15 cellular contexts compared by ENCODE assay signal in the genomic region with DNA sequence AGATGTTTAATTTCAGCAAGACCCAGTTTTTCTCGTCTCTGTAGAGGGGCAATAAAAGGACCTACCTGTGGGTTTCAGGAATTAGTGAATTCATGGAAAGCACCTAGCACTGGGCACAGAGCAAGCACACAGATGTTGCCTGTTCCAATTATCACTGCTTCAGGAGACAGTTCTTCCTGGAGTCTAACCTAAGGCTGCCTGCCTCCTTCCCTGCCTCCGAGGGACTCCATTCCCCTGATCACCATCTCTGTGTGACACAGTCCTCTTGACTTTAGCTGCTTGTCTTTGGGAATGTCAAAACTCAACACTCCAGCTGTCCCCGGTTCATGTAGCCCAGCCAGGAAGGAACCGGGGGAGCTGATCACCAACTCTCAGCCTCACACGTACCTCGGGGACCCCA.
DNase-seq lines count a peak whose midpoint lies in the region; ATAC-seq and TF ChIP-seq lines count a peak whose summit lies in the region.
"Had no signal": no experiment of that assay in that cellular context is flagged by ENCODE, and none has a peak within 500 bp of the region (broad histone marks: within the 10 kb centered on the region; RNA-seq: fewer than 3 reads in every experiment).

No MANE protein-coding gene starts in this region.

- no peak overlapping the region for H3K27ac Mint-ChIP-seq in activated naive CD8-positive, alpha-beta T cell
- H3K27ac Mint-ChIP-seq in activated naive CD8-positive, alpha-beta T cell treated with anti-CD3 and anti-CD28 coated beads for 36 hours: no peak overlapping the region
- H3K27ac Mint-ChIP-seq in stimulated activated naive B cell treated with anti-CD40 and anti-IgM and Interleukin-4, amounts not matched to agents 10 μg/mL and 1 μg/mL and 100 μg/mL, for 72 hours: no peak overlapping the region

- no peak for TF ChIP-seq CTCF in Peyer's patch (IDR thresholded peaks at IDR 0.05)
- no peak for TF ChIP-seq CTCF in foreskin keratinocyte (conservative IDR thresholded peaks at IDR 0.05)
- TF ChIP-seq CTCF in tibial nerve (IDR thresholded peaks at IDR 0.05): no peak

- H3K27me3 ChIP-seq in Peyer's patch (no peaks in the 10 kb centered on the region), foreskin keratinocyte (no peaks in the 10 kb centered on the region), tibial nerve (no peaks in the 10 kb centered on the region)

- TF ChIP-seq POLR2A in Peyer's patch (IDR thresholded peaks at IDR 0.05) (no peak), tibial nerve (IDR thresholded peaks at IDR 0.05) (no peak)

- H3K4me3 ChIP-seq in Peyer's patch (peak overlapping the region in 2 of 4 donors; percentile 29 to 30), tibial nerve (no peak overlapping the region)
- H3K4me3 ChIP-seq: HAP-1, left ventricle myocardium inferior, spleen had no signal

- H3K27ac ChIP-seq in Peyer's patch (peak overlapping the region in 3 of 4 donors; percentile 48 to 91 (median 84)), foreskin keratinocyte (peak overlapping the region; percentile 40), tibial nerve (peak overlapping the region; percentile 32 to 92 (median 70))
- H3K27ac ChIP-seq: left ventricle myocardium inferior, spleen had no signal

- H3K4me1 Mint-ChIP-seq in activated naive CD8-positive, alpha-beta T cell (ENCODE audit: low read depth): peaks cover 12% of the 10 kb centered on the region
- peaks cover 11% of the 10 kb centered on the region for H3K4me1 Mint-ChIP-seq in activated naive CD8-positive, alpha-beta T cell treated with anti-CD3 and anti-CD28 coated beads for 36 hours
- H3K4me1 Mint-ChIP-seq in stimulated activated naive B cell treated with anti-CD40 and anti-IgM and Interleukin-4, amounts not matched to agents 10 μg/mL and 1 μg/mL and 100 μg/mL, for 72 hours: peaks cover 7 to 8% of the 10 kb centered on the region in 2 donors

- H3K4me1 ChIP-seq in Peyer's patch (peaks cover 0 to 25% (median 2%) of the 10 kb centered on the region in 4 donors), foreskin keratinocyte (peaks cover 32% of the 10 kb centered on the region), tibial nerve (peaks cover 0 to 60% (median 25%) of the 10 kb centered on the region in 4 donors)
- H3K4me1 ChIP-seq: HAP-1, left ventricle myocardium inferior had no signal

- no peaks in the 10 kb centered on the region for H3K9me3 ChIP-seq in Peyer's patch
- H3K9me3 ChIP-seq in tibial nerve: no peaks in the 10 kb centered on the region
- H3K9me3 ChIP-seq: HAP-1, left ventricle myocardium inferior, spleen had no signal

- peaks cover 18% of the 10 kb centered on the region for H3K27me3 Mint-ChIP-seq in activated naive CD8-positive, alpha-beta T cell
- peaks cover 82% of the 10 kb centered on the region for H3K27me3 Mint-ChIP-seq in activated naive CD8-positive, alpha-beta T cell treated with anti-CD3 and anti-CD28 coated beads for 36 hours
- H3K27me3 Mint-ChIP-seq in stimulated activated naive B cell treated with anti-CD40 and anti-IgM and Interleukin-4, amounts not matched to agents 10 μg/mL and 1 μg/mL and 100 μg/mL, for 72 hours: peaks cover 62 to 64% of the 10 kb centered on the region in 2 donors

- H3K36me3 ChIP-seq in Peyer's patch (no peaks in the 10 kb centered on the region), tibial nerve (no peaks in the 10 kb centered on the region)
- H3K36me3 ChIP-seq: HAP-1, left ventricle myocardium inferior, spleen had no signal

- DNase-seq in activated naive CD8-positive, alpha-beta T cell treated with anti-CD3 and anti-CD28 coated beads for 36 hours: no peak
- no peak for DNase-seq in Peyer's patch
- no peak for DNase-seq in foreskin keratinocyte
- no peak for DNase-seq in tibial nerve (ENCODE audit: low spot score in 2 of 2)
- DNase-seq in putamen (ENCODE audit: low spot score): no peak
- no peak for DNase-seq in NCI-H1436 treated with DMSO at 0.1 percent for 48 hours (lab: John Stamatoyannopoulos, UW)
- DNase-seq in stimulated activated naive B cell treated with anti-CD40 and anti-IgM and Interleukin-4, amounts not matched to agents 10 μg/mL and 1 μg/mL and 100 μg/mL, for 72 hours: no peak
- DNase-seq: activated CD4-positive, CD25-positive, alpha-beta regulatory T cell; dermis blood vessel endothelial cell; Kasumi-1; left ventricle myocardium inferior; NCI-H1694; spleen had no signal

- ATAC-seq in foreskin keratinocyte: no peak
- ATAC-seq in stimulated activated naive B cell treated with anti-CD40 and anti-IgM and Interleukin-4, amounts not matched to agents 10 μg/mL and 1 μg/mL and 100 μg/mL, for 72 hours (replicated peaks): no peak

- no peaks in the 10 kb centered on the region for H3K9me3 Mint-ChIP-seq in activated naive CD8-positive, alpha-beta T cell (ENCODE audit: low read depth)
- H3K9me3 Mint-ChIP-seq in activated naive CD8-positive, alpha-beta T cell treated with anti-CD3 and anti-CD28 coated beads for 36 hours: no peaks in the 10 kb centered on the region
- peaks cover 0 to 1% of the 10 kb centered on the region in 2 donors for H3K9me3 Mint-ChIP-seq in stimulated activated naive B cell treated with anti-CD40 and anti-IgM and Interleukin-4, amounts not matched to agents 10 μg/mL and 1 μg/mL and 100 μg/mL, for 72 hours

- peak overlapping the region; percentile 48 for H3K4me3 Mint-ChIP-seq in activated naive CD8-positive, alpha-beta T cell
- H3K4me3 Mint-ChIP-seq in activated naive CD8-positive, alpha-beta T cell treated with anti-CD3 and anti-CD28 coated beads for 36 hours: no peak overlapping the region
- no peak overlapping the region for H3K4me3 Mint-ChIP-seq in stimulated activated naive B cell treated with anti-CD40 and anti-IgM and Interleukin-4, amounts not matched to agents 10 μg/mL and 1 μg/mL and 100 μg/mL, for 72 hours

- no peak for TF ChIP-seq EP300 in tibial nerve (IDR thresholded peaks at IDR 0.05)

- H3K36me3 Mint-ChIP-seq in activated naive CD8-positive, alpha-beta T cell: no peaks in the 10 kb centered on the region
- no peaks in the 10 kb centered on the region for H3K36me3 Mint-ChIP-seq in activated naive CD8-positive, alpha-beta T cell treated with anti-CD3 and anti-CD28 coated beads for 36 hours
- no peaks in the 10 kb centered on the region for H3K36me3 Mint-ChIP-seq in stimulated activated naive B cell treated with anti-CD40 and anti-IgM and Interleukin-4, amounts not matched to agents 10 μg/mL and 1 μg/mL and 100 μg/mL, for 72 hours

- WGBS in tibial nerve, 2 donors: 45 to 46% methylated on average over 6 of the region's 6 CpGs
